In genomic region chr6:111566873-111567517, GRCh38 we compare ENCODE assay signal across 8 cellular contexts. TPM values are rescaled to one million over a fixed set of nuclear protein-coding genes. Genes with fewer than 3 reads are reported as not detected.
DNase-seq lines count a peak whose midpoint lies in the region; ATAC-seq and TF ChIP-seq lines count a peak whose summit lies in the region.

No MANE protein-coding gene starts in this region.

- peaks cover 67% of the 10 kb centered on the region for H3K4me1 Mint-ChIP-seq in activated T-helper 2 cell treated with anti-CD3 and anti-CD28 coated beads, Interferon-gamma antibody, Interleukin-2, Interleukin-4, amounts not matched to agents 10 μg/mL and 5 μg/mL and 100 μg/mL, durations not matched to agents 14 hours and 24 hours and 36 hours (ENCODE audit: low read depth)
- peaks cover 9% of the 10 kb centered on the region for H3K4me1 Mint-ChIP-seq in memory B cell

- no peak for TF ChIP-seq POLR2A in vagina (IDR thresholded peaks at IDR 0.05)

- peak overlapping the region; percentile 77 for H3K4me3 Mint-ChIP-seq in activated T-helper 2 cell treated with anti-CD3 and anti-CD28 coated beads, Interferon-gamma antibody, Interleukin-2, Interleukin-4, amounts not matched to agents 10 μg/mL and 5 μg/mL and 100 μg/mL, durations not matched to agents 14 hours and 24 hours and 36 hours (ENCODE audit: low read depth)
- no peak overlapping the region for H3K4me3 Mint-ChIP-seq in memory B cell

- no peaks in the 10 kb centered on the region for H3K9me3 ChIP-seq in vagina
- H3K9me3 ChIP-seq in MG63 = no peaks in the 10 kb centered on the region

- no peaks in the 10 kb centered on the region for H3K9me3 Mint-ChIP-seq in activated T-helper 2 cell treated with anti-CD3 and anti-CD28 coated beads, Interferon-gamma antibody, Interleukin-2, Interleukin-4, amounts not matched to agents 10 μg/mL and 5 μg/mL and 100 μg/mL, durations not matched to agents 14 hours and 24 hours and 36 hours
- no peaks in the 10 kb centered on the region for H3K9me3 Mint-ChIP-seq in memory B cell

- TF ChIP-seq CTCF in vagina (IDR thresholded peaks at IDR 0.05) = no peak

- peak overlapping the region; percentile 85 for H3K27ac Mint-ChIP-seq in activated T-helper 2 cell treated with anti-CD3 and anti-CD28 coated beads, Interferon-gamma antibody, Interleukin-2, Interleukin-4, amounts not matched to agents 10 μg/mL and 5 μg/mL and 100 μg/mL, durations not matched to agents 14 hours and 24 hours and 36 hours
- H3K27ac Mint-ChIP-seq in memory B cell = peak overlapping the region; percentile 94

- peaks cover 0 to 16% of the 10 kb centered on the region in 2 donors for H3K36me3 ChIP-seq in vagina
- peaks cover 59% of the 10 kb centered on the region for H3K36me3 ChIP-seq in MG63

- peak overlapping the region; percentile 8 to 14 for H3K4me3 ChIP-seq in vagina
- no peak overlapping the region for H3K4me3 ChIP-seq in MG63

- no peaks in the 10 kb centered on the region for H3K27me3 Mint-ChIP-seq in activated T-helper 2 cell treated with anti-CD3 and anti-CD28 coated beads, Interferon-gamma antibody, Interleukin-2, Interleukin-4, amounts not matched to agents 10 μg/mL and 5 μg/mL and 100 μg/mL, durations not matched to agents 14 hours and 24 hours and 36 hours (ENCODE audit: low read depth)
- H3K27me3 Mint-ChIP-seq in memory B cell = no peaks in the 10 kb centered on the region

- intact Hi-C loops in activated T-helper 2 cell treated with anti-CD3 and anti-CD28 coated beads, Interferon-gamma antibody, Interleukin-2, Interleukin-4, amounts not matched to agents 10 μg/mL and 5 μg/mL and 100 μg/mL, durations not matched to agents 14 hours and 24 hours and 36 hours (cut with micrococcal nuclease) = loop anchor here (1.0 to 2.0 kb wide), 2 partner anchors 83 to 308 kb away; a partner anchor contains a TSS
- intact Hi-C loops in vagina (cut with DNase I) = loop anchor here (10.0 kb wide), 1 partner anchor 82 kb away; the partner anchor contains the start of gene REV3L

- H3K36me3 Mint-ChIP-seq in activated T-helper 2 cell treated with anti-CD3 and anti-CD28 coated beads, Interferon-gamma antibody, Interleukin-2, Interleukin-4, amounts not matched to agents 10 μg/mL and 5 μg/mL and 100 μg/mL, durations not matched to agents 14 hours and 24 hours and 36 hours (ENCODE audit: low read depth) = peaks cover 89% of the 10 kb centered on the region
- peaks cover 37% of the 10 kb centered on the region for H3K36me3 Mint-ChIP-seq in memory B cell

- ATAC-seq in memory B cell (ENCODE audit: low read depth) = no peak
- ATAC-seq in HG03460 (IDR thresholded peaks at IDR 0.05; ENCODE audit: unreplicated experiment) = no peak

- H3K27me3 ChIP-seq in vagina (no peaks in the 10 kb centered on the region), MG63 (no peaks in the 10 kb centered on the region)

- DNase-seq in CD1c-positive myeloid dendritic cell (ENCODE audit: extremely low spot score) (peak; percentile 20), NCI-H1417 (lab: John Stamatoyannopoulos, UW) (peak; percentile 73 to 92 (median 81)), memory B cell (ENCODE audit: low spot score in 2 of 2) (no peak), vagina (ENCODE audit: extremely low spot score in 2 of 2) (no peak), MG63 (no peak)
- DNase-seq in activated T-helper 2 cell treated with anti-CD3 and anti-CD28 coated beads, Interferon-gamma antibody, Interleukin-2, Interleukin-4, amounts not matched to agents 10 μg/mL and 5 μg/mL and 100 μg/mL, durations not matched to agents 14 hours and 24 hours and 36 hours (ENCODE audit: low spot score) = no peak
- no peak for DNase-seq in activated CD4-positive, alpha-beta T cell treated with anti-CD3 and anti-CD28 coated beads for 4 hours

- H3K4me1 ChIP-seq in vagina = peaks cover 65% of the 10 kb centered on the region

- H3K27ac ChIP-seq in vagina = peak overlapping the region; percentile 81

RNA-seq across cellular contexts. Expression of gene TRAF3IP2, which starts 38.7 kb away (rescaled TPM):
- 20.9 and 22.5 TPM in 2 replicates for total RNA-seq in activated T-helper 2 cell treated with anti-CD3 and anti-CD28 coated beads, Interferon-gamma antibody, Interleukin-2, Interleukin-4, amounts not matched to agents 10 μg/mL and 5 μg/mL and 100 μg/mL, durations not matched to agents 14 hours and 24 hours and 36 hours
- total RNA-seq in vagina = 35.1 TPM
- total RNA-seq in MG63 (2014; rRNA removed; shearing (Covaris generic); ENCODE audit: low replicate concordance) = 12.6 and 20.3 TPM in 2 replicates

Comparison
In these comparisons a context has a peak if more than half of its experiments do, and no peak if none do; other contexts are left out.
1. DNase-seq: peak in CD1c-positive myeloid dendritic cell (single experiment) and NCI-H1417 (3 of 3); none in activated T-helper 2 cell treated with anti-CD3 and anti-CD28 coated beads, Interferon-gamma antibody, Interleukin-2, Interleukin-4, amounts not matched to agents 10 μg/mL and 5 μg/mL and 100 μg/mL, durations not matched to agents 14 hours and 24 hours and 36 hours (single experiment), memory B cell (0 of 2), vagina (0 of 2), activated CD4-positive, alpha-beta T cell treated with anti-CD3 and anti-CD28 coated beads for 4 hours (0 of 2) and MG63 (single experiment).